In the genomic region with DNA sequence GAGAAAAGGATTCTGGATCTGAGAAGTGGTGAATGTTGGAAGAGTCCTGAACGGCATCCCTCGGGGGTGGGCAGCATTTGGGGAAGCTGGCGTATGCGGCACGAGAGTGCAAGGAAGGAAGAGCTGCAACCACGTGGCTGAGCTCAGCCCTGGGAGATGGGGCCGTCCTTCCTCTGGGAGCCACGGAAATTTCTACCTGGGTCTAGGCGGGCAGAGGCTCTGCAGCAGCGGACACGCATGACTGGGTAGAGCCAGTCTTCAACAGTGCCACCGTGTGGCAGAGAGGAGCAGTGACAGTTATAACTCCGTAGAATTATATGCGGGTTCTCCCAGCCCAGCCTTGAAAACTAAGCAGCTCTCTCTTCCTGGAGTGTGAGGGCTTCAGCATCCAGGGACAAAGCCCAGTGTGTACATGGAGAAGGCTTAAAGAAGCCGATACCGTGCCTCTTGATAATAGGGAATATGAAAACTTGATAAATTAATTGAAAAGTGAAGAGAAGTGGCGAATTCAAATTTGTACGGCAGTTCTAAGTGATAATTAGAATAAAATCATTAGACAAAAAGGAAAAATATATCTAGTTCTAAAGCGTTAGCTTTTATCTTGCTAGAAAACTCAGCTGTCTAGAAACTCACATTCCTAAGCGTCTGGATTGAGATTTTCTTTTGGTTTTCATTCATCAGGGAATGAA, we compare ENCODE assay signal across 8 cellular contexts.
A peak's percentile ranks its signal among the peaks of the same experiment; 100 is the strongest.
DNase-seq lines count a peak whose midpoint lies in the region; ATAC-seq and TF ChIP-seq lines count a peak whose summit lies in the region.

No MANE protein-coding gene starts in this region.

- H3K79me2 ChIP-seq in OCI-LY7 (ENCODE audit: insufficient read depth, low read depth, low read length) = no peaks in the 10 kb centered on the region

- no peak overlapping the region for H2BK120ac ChIP-seq in neuronal stem cell (ENCODE audit: low read depth, low read length)

- peak overlapping the region; percentile 61 for H3K4me3 Mint-ChIP-seq in Calu3 (ENCODE audit: low read depth, unreplicated experiment)
- no peak overlapping the region for H3K4me3 Mint-ChIP-seq in activated T-cell treated with anti-CD3 and anti-CD28 coated beads, Interleukin-2, amount 50 U/mL, for 4 hours

- H3K9me2 ChIP-seq in OCI-LY7 (ENCODE audit: insufficient read depth, low read length) = no peaks in the 10 kb centered on the region

- H3K36me3 Mint-ChIP-seq in Calu3 (ENCODE audit: insufficient read depth, unreplicated experiment) = no peaks in the 10 kb centered on the region
- H3K36me3 Mint-ChIP-seq in activated T-cell treated with anti-CD3 and anti-CD28 coated beads, Interleukin-2, amount 50 U/mL, for 4 hours (ENCODE audit: insufficient read depth) = no peaks in the 10 kb centered on the region

- no peak overlapping the region for H3K18ac ChIP-seq in neuronal stem cell (ENCODE audit: low read length)

- ATAC-seq in GM21381 (IDR thresholded peaks at IDR 0.05; ENCODE audit: unreplicated experiment) (peak; percentile 83), foreskin keratinocyte (peak; percentile 98)
- peak; percentile 87 to 89 for ATAC-seq in activated T-cell treated with anti-CD3 and anti-CD28 coated beads, Interleukin-2, amount 50 U/mL, for 4 hours

- TF ChIP-seq POLR2A in transverse colon (IDR thresholded peaks at IDR 0.05) = no peak

- peaks cover 2% of the 10 kb centered on the region for H3K9me3 Mint-ChIP-seq in Calu3 (ENCODE audit: low read depth, unreplicated experiment)
- peaks cover under 1% of the 10 kb centered on the region for H3K9me3 Mint-ChIP-seq in activated T-cell treated with anti-CD3 and anti-CD28 coated beads, Interleukin-2, amount 50 U/mL, for 4 hours

- H2AFZ ChIP-seq in OCI-LY7 (ENCODE audit: low read length) (no peak overlapping the region), neuronal stem cell (ENCODE audit: low read length) (peak overlapping the region; percentile 65)

- H3K14ac ChIP-seq in neuronal stem cell (ENCODE audit: low read length) = no peak overlapping the region

- H3K27me3 ChIP-seq in foreskin keratinocyte (peaks cover 16% of the 10 kb centered on the region), neuronal stem cell (ENCODE audit: control insufficient read depth in 3 of 3, insufficient read depth in 3 of 3, low read depth in 1 of 3, low read length in 3 of 3) (no peaks in the 10 kb centered on the region), transverse colon (peaks cover 7% of the 10 kb centered on the region)

- TF ChIP-seq EP300 in transverse colon (IDR thresholded peaks at IDR 0.05; ENCODE audit: low read depth) = no peak

- no peaks in the 10 kb centered on the region for H3K9me3 ChIP-seq in OCI-LY7 (ENCODE audit: low read length)
- H3K9me3 ChIP-seq in neuronal stem cell (replicated peaks in 1 of 2; ENCODE audit: control insufficient read depth in 2 of 2, insufficient read depth in 1 of 2, low read depth in 1 of 2, low read length in 2 of 2) = no peaks in the 10 kb centered on the region
- no peaks in the 10 kb centered on the region for H3K9me3 ChIP-seq in transverse colon

- POLR2A ChIA-PET in OCI-LY7 (lab: Charles Lee) = no interaction called here

- H2BK15ac ChIP-seq in neuronal stem cell (ENCODE audit: low read length) = no peak overlapping the region

- CTCF ChIA-PET in Calu3 (lab: Charles Lee) (interaction anchor here (0.7 to 2.0 kb wide), 12 partner anchors 20 to 422 kb away, joined by 3 to 24 read pairs (median 5); partner anchors contain the start of gene STXBP6), OCI-LY7 (lab: Charles Lee; ENCODE audit: unreplicated experiment) (no interaction called here)

- H3K4me3 ChIP-seq in OCI-LY7 (ENCODE audit: low read depth, low read length, poor library complexity, severe bottlenecking) = no peak overlapping the region
- H3K4me3 ChIP-seq in neuronal stem cell (ENCODE audit: low read length in 2 of 2) = no peak overlapping the region
- no peak overlapping the region for H3K4me3 ChIP-seq in transverse colon

- peaks cover 18% of the 10 kb centered on the region for H3K4me1 Mint-ChIP-seq in Calu3 (ENCODE audit: low read depth, unreplicated experiment)
- H3K4me1 Mint-ChIP-seq in activated T-cell treated with anti-CD3 and anti-CD28 coated beads, Interleukin-2, amount 50 U/mL, for 4 hours (ENCODE audit: low read depth) = peaks cover 4% of the 10 kb centered on the region

- BruUV-seq in Calu3 (replicated peaks; lab: Mats Ljungman, UMichigan) (no TSS peak), OCI-LY7 (replicated peaks; lab: Mats Ljungman, UMichigan) (no TSS peak)

- no peak overlapping the region for H4K8ac ChIP-seq in neuronal stem cell (ENCODE audit: low read depth, low read length)

- peak overlapping the region; percentile 55 for H3K27ac Mint-ChIP-seq in Calu3 (ENCODE audit: unreplicated experiment)

- WGBS in neuronal stem cell (ENCODE audit: extremely low coverage in 2 of 2, insufficient read length in 2 of 2, insufficient replicate concordance in 1 of 2), 2 donors = 100% methylated on average over 2 of the region's 20 CpGs; no CpG with 5 or more reads in 1 of the 2 donors
- WGBS in transverse colon (ENCODE audit: low coverage in 1 of 2), 2 donors = 22 to 52% methylated on average over 8 to 20 of the region's 20 CpGs

- no peak overlapping the region for H3K4ac ChIP-seq in neuronal stem cell (ENCODE audit: low read length)

- no peaks in the 10 kb centered on the region for H3K79me1 ChIP-seq in neuronal stem cell (ENCODE audit: low read depth, low read length)

- H4K91ac ChIP-seq in neuronal stem cell (ENCODE audit: low read depth, low read length, poor library complexity) = no peak overlapping the region

- no peak overlapping the region for H2AK5ac ChIP-seq in neuronal stem cell (ENCODE audit: low read depth, low read length)

- no peak overlapping the region for H2BK12ac ChIP-seq in neuronal stem cell (ENCODE audit: low read length)

- H3K9ac ChIP-seq in neuronal stem cell (ENCODE audit: low read depth, low read length, poor library complexity) = no peak overlapping the region

- TF ChIP-seq CTCF in Calu3 (IDR thresholded peaks at IDR 0.05; ENCODE audit: unreplicated experiment) (peak; percentile 65), OCI-LY7 (conservative IDR thresholded peaks at IDR 0.05; ENCODE audit: low read length) (peak; percentile 86), foreskin keratinocyte (conservative IDR thresholded peaks at IDR 0.05) (peak; percentile 84), transverse colon (IDR thresholded peaks at IDR 0.05) (peak; percentile 78 to 87 (median 82))

- H2BK5ac ChIP-seq in neuronal stem cell (ENCODE audit: low read length) = no peak overlapping the region

- peaks cover 12% of the 10 kb centered on the region for H3K27me3 Mint-ChIP-seq in Calu3 (ENCODE audit: unreplicated experiment)
- H3K27me3 Mint-ChIP-seq in activated T-cell treated with anti-CD3 and anti-CD28 coated beads, Interleukin-2, amount 50 U/mL, for 4 hours (ENCODE audit: low read depth) = peaks cover 41% of the 10 kb centered on the region

- no peaks in the 10 kb centered on the region for H4K20me1 ChIP-seq in OCI-LY7 (ENCODE audit: insufficient read depth, low read length)

- no peak overlapping the region for H3K23ac ChIP-seq in neuronal stem cell (ENCODE audit: low read depth, low read length, poor library complexity)

- in situ Hi-C loops in transverse colon (cut with MboI; ENCODE audit: low pct_ligation_motif_present in 1 of 4, low pct_unique_long_range_greater_than_20kb in 1 of 4, low sequenced_read_pairs in 3 of 4) = loop anchor here in 3 of 4 donors (25.0 kb wide), 2 partner anchors 321 to 396 kb away; no protein-coding TSS in a partner anchor

- no peak overlapping the region for H3K27ac ChIP-seq in OCI-LY7 (ENCODE audit: low read depth, low read length, poor library complexity, severe bottlenecking)
- no peak overlapping the region for H3K27ac ChIP-seq in foreskin keratinocyte
- no peak overlapping the region for H3K27ac ChIP-seq in neuronal stem cell (replicated peaks; ENCODE audit: low read length)
- H3K27ac ChIP-seq in transverse colon = no peak overlapping the region

- no peak overlapping the region for H3K4me2 ChIP-seq in OCI-LY7 (ENCODE audit: low read length)
- no peak overlapping the region for H3K4me2 ChIP-seq in neuronal stem cell (ENCODE audit: insufficient read depth, low read length, poor library complexity, severe bottlenecking)

- DNase-seq in Calu3 (peak; percentile 76), HuH-7 (ENCODE audit: low spot score) (peak; percentile 74), OCI-LY7 (ENCODE audit: low spot score) (peak; percentile 62), foreskin keratinocyte (peak in 1 of 2 donors; percentile 39), neuronal stem cell (ENCODE audit: low spot score) (peak; percentile 62), transverse colon (peak; percentile 72)
- peak; percentile 17 for DNase-seq in activated T-cell treated with anti-CD3 and anti-CD28 coated beads, Interleukin-2, amount 50 U/mL, for 4 hours

- H3K36me3 ChIP-seq in OCI-LY7 (ENCODE audit: insufficient read depth, low read length) (no peaks in the 10 kb centered on the region), neuronal stem cell (replicated peaks in 1 of 2; ENCODE audit: control insufficient read depth in 2 of 2, insufficient read depth in 2 of 2, low read length in 2 of 2) (no peaks in the 10 kb centered on the region), transverse colon (no peaks in the 10 kb centered on the region)

- intact Hi-C loops in Calu3 (cut with micrococcal nuclease; ENCODE audit: unreplicated experiment) (loop anchor here (1.0 to 5.0 kb wide), 3 partner anchors 66 to 396 kb away; no protein-coding TSS in a partner anchor), OCI-LY7 (cut with micrococcal nuclease; ENCODE audit: unreplicated experiment) (loop anchor here (1.0 to 2.0 kb wide), 2 partner anchors 398 to 423 kb away; no protein-coding TSS in a partner anchor), transverse colon (cut with DNase I; ENCODE audit: low total_unique reads) (loop anchor here (5.0 to 10.0 kb wide), 2 partner anchors 331 to 398 kb away; no protein-coding TSS in a partner anchor)

- no peaks in the 10 kb centered on the region for H3K4me1 ChIP-seq in OCI-LY7 (ENCODE audit: insufficient read depth, low read length, poor library complexity, severe bottlenecking)
- no peaks in the 10 kb centered on the region for H3K4me1 ChIP-seq in foreskin keratinocyte
- peaks cover 0 to 5% of the 10 kb centered on the region in 2 donors for H3K4me1 ChIP-seq in neuronal stem cell (ENCODE audit: control insufficient read depth in 2 of 2, insufficient read depth in 1 of 2, low read depth in 1 of 2, low read length in 2 of 2)
- H3K4me1 ChIP-seq in transverse colon = peaks cover 0 to 3% (median 2%) of the 10 kb centered on the region in 4 donors
